ENCODE assay signal across 18 cellular contexts in genomic region chr1:240701412-240701811, GRCh38.
A peak's percentile ranks its signal among the peaks of the same experiment; 100 is the strongest.
DNase-seq lines count a peak whose midpoint lies in the region; ATAC-seq and TF ChIP-seq lines count a peak whose summit lies in the region.
"Had no signal": no experiment of that assay in that cellular context is flagged by ENCODE, and none has a peak within 500 bp of the region (broad histone marks: within the 10 kb centered on the region; RNA-seq: fewer than 3 reads in every experiment).

No MANE protein-coding gene starts in this region.

- TF ChIP-seq CTCF in retinal pigment epithelial cell (conservative IDR thresholded peaks at IDR 0.05; ENCODE audit: low read depth, low read length): no peak

- no peak overlapping the region for H3K4me3 ChIP-seq in retinal pigment epithelial cell (ENCODE audit: low read length)
- H3K4me3 ChIP-seq: spleen had no signal

- ATAC-seq in HG02588 (IDR thresholded peaks at IDR 0.05; ENCODE audit: unreplicated experiment): no peak
- no peak for ATAC-seq in GM19328 (IDR thresholded peaks at IDR 0.05; ENCODE audit: unreplicated experiment)

- DNase-seq in Daoy (ENCODE audit: low read depth) (peak; percentile 54), NCI-H2107 (lab: John Stamatoyannopoulos, UW) (peak; percentile 49), dedifferentiated amniotic fluid mesenchymal stem cell (ENCODE audit: extremely low spot score) (peak; percentile 95), retinal pigment epithelial cell (ENCODE audit: low read depth) (peak; percentile 88), NCI-H146 treated with DMSO at 0.1 percent for 48 hours (lab: John Stamatoyannopoulos, UW; ENCODE audit: unreplicated experiment) (no peak)
- DNase-seq in activated CD8-positive, alpha-beta memory T cell treated with anti-CD3 and anti-CD28 coated beads, Interleukin-2, amount 50 U/mL, for 4 hours: no peak
- DNase-seq: activated CD4-positive, alpha-beta memory T cell treated with anti-CD3 and anti-CD28 coated beads, Interleukin-2, amount 10 ng/mL, durations not matched to agents 7 days and 5 days; activated effector memory CD4-positive, alpha-beta T cell treated with anti-CD3 and anti-CD28 coated beads, Interleukin-2, amount 50 U/mL, for 16 hours; C1 segment of cervical spinal cord; DND-41; effector memory CD4-positive, alpha-beta T cell; glutamatergic neuron; kidney glomerular epithelial cell; NCI-H1048; NCI-H2227 treated with DMSO at 0.1 percent for 48 hours; spleen had no signal

Comparison
In these comparisons a context has a peak if more than half of its experiments do, and no peak if none do; other contexts are left out.
1. DNase-seq: peak in Daoy (single experiment), NCI-H2107 (single experiment), dedifferentiated amniotic fluid mesenchymal stem cell (single experiment) and retinal pigment epithelial cell (single experiment); none in activated CD8-positive, alpha-beta memory T cell treated with anti-CD3 and anti-CD28 coated beads, Interleukin-2, amount 50 U/mL, for 4 hours (single experiment) and NCI-H146 treated with DMSO at 0.1 percent for 48 hours (single experiment).